In the genomic region with DNA sequence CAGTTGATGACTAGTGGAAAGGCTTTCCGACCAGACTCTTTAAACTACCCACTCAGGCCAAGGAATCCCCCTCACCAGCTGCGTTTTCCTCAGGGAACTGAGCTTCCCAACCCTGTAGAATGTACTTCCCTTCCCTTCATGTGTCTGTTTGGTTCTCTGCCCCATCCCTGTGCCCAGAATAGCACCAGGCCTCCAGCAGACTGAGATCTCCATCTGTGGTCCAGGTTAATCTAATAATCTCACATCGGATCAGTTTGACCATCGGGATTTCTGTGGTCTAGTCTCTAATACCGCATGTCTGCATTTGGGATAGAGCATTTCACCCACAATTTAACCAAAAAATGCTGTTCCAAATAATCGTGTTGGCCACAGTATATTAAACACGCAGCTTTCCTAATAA, we compare ENCODE assay signal across 1 cellular context.
TF ChIP-seq lines count a peak whose summit lies in the region.

No MANE protein-coding gene starts in this region.

TF ChIP-seq in SK-N-SH treated with all-trans-retinoic acid at 6 μM for 48 hours, 23 proteins besides CTCF, POLR2A, EP300 and RAD21 (continued from another document):
- TF ChIP-seq, protein P1, sequence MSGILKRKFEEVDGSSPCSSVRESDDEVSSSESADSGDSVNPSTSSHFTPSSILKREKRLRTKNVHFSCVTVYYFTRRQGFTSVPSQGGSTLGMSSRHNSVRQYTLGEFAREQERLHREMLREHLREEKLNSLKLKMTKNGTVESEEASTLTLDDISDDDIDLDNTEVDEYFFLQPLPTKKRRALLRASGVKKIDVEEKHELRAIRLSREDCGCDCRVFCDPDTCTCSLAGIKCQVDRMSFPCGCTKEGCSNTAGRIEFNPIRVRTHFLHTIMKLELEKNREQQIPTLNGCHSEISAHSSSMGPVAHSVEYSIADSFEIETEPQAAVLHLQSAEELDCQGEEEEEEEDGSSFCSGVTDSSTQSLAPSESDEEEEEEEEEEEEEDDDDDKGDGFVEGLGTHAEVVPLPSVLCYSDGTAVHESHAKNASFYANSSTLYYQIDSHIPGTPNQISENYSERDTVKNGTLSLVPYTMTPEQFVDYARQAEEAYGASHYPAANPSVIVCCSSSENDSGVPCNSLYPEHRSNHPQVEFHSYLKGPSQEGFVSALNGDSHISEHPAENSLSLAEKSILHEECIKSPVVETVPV (CRISPR knock-in tag; IDR thresholded peaks at IDR 0.05) = no peak
- no peak for TF ChIP-seq ARNTL (CRISPR knock-in tag; IDR thresholded peaks at IDR 0.05; ENCODE audit: borderline replicate concordance, low read depth)
- TF ChIP-seq ISL1 (CRISPR knock-in tag; IDR thresholded peaks at IDR 0.05) = no peak
- TF ChIP-seq ESRRG (CRISPR knock-in tag; IDR thresholded peaks at IDR 0.05) = no peak
- no peak for TF ChIP-seq TCF4 (CRISPR knock-in tag; IDR thresholded peaks at IDR 0.05; ENCODE audit: borderline replicate concordance)
- no peak for TF ChIP-seq RARB (CRISPR knock-in tag; IDR thresholded peaks at IDR 0.05)
- TF ChIP-seq ZNF565 (CRISPR knock-in tag; conservative IDR thresholded peaks at IDR 0.05; ENCODE audit: low read depth) = no peak
- TF ChIP-seq, protein P2, sequence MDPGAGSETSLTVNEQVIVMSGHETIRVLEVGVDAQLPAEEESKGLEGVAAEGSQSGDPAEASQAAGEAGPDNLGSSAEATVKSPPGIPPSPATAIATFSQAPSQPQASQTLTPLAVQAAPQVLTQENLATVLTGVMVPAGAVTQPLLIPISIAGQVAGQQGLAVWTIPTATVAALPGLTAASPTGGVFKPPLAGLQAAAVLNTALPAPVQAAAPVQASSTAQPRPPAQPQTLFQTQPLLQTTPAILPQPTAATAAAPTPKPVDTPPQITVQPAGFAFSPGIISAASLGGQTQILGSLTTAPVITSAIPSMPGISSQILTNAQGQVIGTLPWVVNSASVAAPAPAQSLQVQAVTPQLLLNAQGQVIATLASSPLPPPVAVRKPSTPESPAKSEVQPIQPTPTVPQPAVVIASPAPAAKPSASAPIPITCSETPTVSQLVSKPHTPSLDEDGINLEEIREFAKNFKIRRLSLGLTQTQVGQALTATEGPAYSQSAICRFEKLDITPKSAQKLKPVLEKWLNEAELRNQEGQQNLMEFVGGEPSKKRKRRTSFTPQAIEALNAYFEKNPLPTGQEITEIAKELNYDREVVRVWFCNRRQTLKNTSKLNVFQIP (CRISPR knock-in tag; IDR thresholded peaks at IDR 0.05; ENCODE audit: borderline replicate concordance, low read depth) = no peak
- no peak for TF ChIP-seq BACH2 (CRISPR knock-in tag; IDR thresholded peaks at IDR 0.05; ENCODE audit: borderline replicate concordance)
- no peak for TF ChIP-seq GLIS3 (CRISPR knock-in tag; IDR thresholded peaks at IDR 0.05)
TF ChIP-seq in SK-N-SH treated with all-trans-retinoic acid at 6 μM for 48 hours: peak in this region for 0.
